19 cellular contexts compared by ENCODE assay signal in the genomic region with DNA sequence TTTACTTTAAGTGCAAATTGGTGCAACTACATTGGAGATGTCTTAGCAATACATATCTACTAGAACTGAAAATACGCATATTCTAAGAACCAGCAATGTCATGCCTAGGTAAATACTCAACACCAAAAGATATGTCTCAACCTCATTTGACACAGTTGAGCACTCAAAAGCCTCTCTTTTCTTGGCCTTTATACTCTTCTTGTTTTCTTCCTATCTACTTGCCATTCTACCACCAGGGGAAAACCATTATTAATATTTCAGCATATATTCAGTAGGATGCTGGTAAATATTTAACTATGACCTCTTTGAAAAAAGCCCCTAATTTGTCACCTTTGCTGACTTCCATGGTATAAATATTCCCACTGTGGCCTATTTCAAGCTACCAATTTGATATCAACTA.
A peak's percentile ranks its signal among the peaks of the same experiment; 100 is the strongest.
DNase-seq lines count a peak whose midpoint lies in the region; ATAC-seq and TF ChIP-seq lines count a peak whose summit lies in the region.
"Had no signal": no experiment of that assay in that cellular context is flagged by ENCODE, and none has a peak within 500 bp of the region (broad histone marks: within the 10 kb centered on the region; RNA-seq: fewer than 3 reads in every experiment).

No MANE protein-coding gene starts in this region.

- no peak for TF ChIP-seq CTCF in progenitor cell of endocrine pancreas (IDR thresholded peaks at IDR 0.05; ENCODE audit: unreplicated experiment)

- H3K36me3 Mint-ChIP-seq in progenitor cell of endocrine pancreas (ENCODE audit: insufficient read depth) = no peaks in the 10 kb centered on the region

- no peaks in the 10 kb centered on the region for H3K4me1 Mint-ChIP-seq in progenitor cell of endocrine pancreas (ENCODE audit: low read depth)

- H3K27me3 Mint-ChIP-seq in progenitor cell of endocrine pancreas = no peaks in the 10 kb centered on the region
- H3K27me3 Mint-ChIP-seq: CD4-positive, alpha-beta T cell had no signal

- H3K9me3 Mint-ChIP-seq in progenitor cell of endocrine pancreas (ENCODE audit: low read depth) = peaks cover 10% of the 10 kb centered on the region

- H3K4me3 Mint-ChIP-seq in progenitor cell of endocrine pancreas (ENCODE audit: low read depth) = no peak overlapping the region
- H3K4me3 Mint-ChIP-seq: CD4-positive, alpha-beta T cell had no signal

- no peak overlapping the region for H3K27ac Mint-ChIP-seq in progenitor cell of endocrine pancreas
- H3K27ac Mint-ChIP-seq: CD4-positive, alpha-beta T cell had no signal

- intact Hi-C loops in left ventricle myocardium superior (cut with micrococcal nuclease) = no loop called here

- DNase-seq in epidermal melanocyte (ENCODE audit: insufficient read length, low spot score) (no peak), NAMALWA (ENCODE audit: low spot score) (no peak), progenitor cell of endocrine pancreas (ENCODE audit: low spot score, unreplicated experiment) (no peak), left ventricle myocardium superior (no peak)
- DNase-seq: 8988T; BE2C; CD4-positive, alpha-beta T cell; GM23248; NCI-H187 treated with DMSO at 0.1 percent for 48 hours; NCI-H446 treated with DMSO at 0.1 percent for 48 hours; NCI-H748 treated with DMSO at 0.1 percent for 48 hours; RPMI8226; SJCRH30; T-helper 2 cell had no signal

- ATAC-seq in GM18511 (IDR thresholded peaks at IDR 0.05; ENCODE audit: unreplicated experiment) = peak; percentile 64
- ATAC-seq in GM19397 (IDR thresholded peaks at IDR 0.05; ENCODE audit: unreplicated experiment) = peak; percentile 60
- ATAC-seq in HG02759 (IDR thresholded peaks at IDR 0.05; ENCODE audit: unreplicated experiment) = peak; percentile 65
- ATAC-seq in HG03354 (IDR thresholded peaks at IDR 0.05; ENCODE audit: poor library complexity, severe bottlenecking, unreplicated experiment) = peak; percentile 59
- ATAC-seq in left ventricle myocardium superior = no peak
- ATAC-seq: HCT116 had no signal
